In genomic region chr13:94928127-94928526, GRCh38 we compare ENCODE assay signal across 24 cellular contexts.
DNase-seq lines count a peak whose midpoint lies in the region; ATAC-seq and TF ChIP-seq lines count a peak whose summit lies in the region.
"Had no signal": no experiment of that assay in that cellular context is flagged by ENCODE, and none has a peak within 500 bp of the region (broad histone marks: within the 10 kb centered on the region; RNA-seq: fewer than 3 reads in every experiment).

No MANE protein-coding gene starts in this region.

- CTCF ChIA-PET in SK-N-SH (lab: Yijun Ruan, JAX), result interaction anchor here (1.1 kb wide), 1 partner anchor 365 kb away, joined by 3 read pairs; no protein-coding TSS in a partner anchor

- H3K4me3 ChIP-seq in SK-N-SH (ENCODE audit: low read depth in 2 of 2, low read length in 1 of 2), result no peak overlapping the region
- H3K4me3 ChIP-seq: BLaER1, GM12878 had no signal

- no peaks in the 10 kb centered on the region for H4K20me1 ChIP-seq in SK-N-SH (ENCODE audit: insufficient read depth)
- H4K20me1 ChIP-seq: BLaER1 had no signal

- POLR2A ChIA-PET in SK-N-SH (lab: Yijun Ruan, JAX), result no interaction called here

- no peaks in the 10 kb centered on the region for H3K9me2 ChIP-seq in SK-N-SH

- DNase-seq in SK-N-SH, result peak; percentile 24
- DNase-seq in NCI-H526 (lab: John Stamatoyannopoulos, UW), result peak; percentile 30 to 53
- DNase-seq in mesenteric fat pad (ENCODE audit: low spot score), result no peak
- no peak for DNase-seq in NCI-H69 (lab: John Stamatoyannopoulos, UW)
- DNase-seq: ACHN; BE2C; C1 segment of cervical spinal cord; CD4-positive, alpha-beta memory T cell; CD4-positive, CD25-positive, alpha-beta regulatory T cell; CD8-positive, alpha-beta memory T cell; COR-L47; DMS 273 treated with DMSO at 0.1 percent for 48 hours; DMS153; DMS53; DMS79; DND-41; EL; GDM1 had no signal

- H3K4me2 ChIP-seq in SK-N-SH, result no peak overlapping the region
- H3K4me2 ChIP-seq: BLaER1 had no signal

- no peak overlapping the region for H2AFZ ChIP-seq in SK-N-SH (ENCODE audit: low read depth)

- no peak for TF ChIP-seq CTCF in SK-N-SH (IDR thresholded peaks at IDR 0.05)
- TF ChIP-seq CTCF in VCaP (conservative IDR thresholded peaks at IDR 0.05), result no peak

- no peaks in the 10 kb centered on the region for H3K9me3 ChIP-seq in SK-N-SH
- H3K9me3 ChIP-seq: BE2C had no signal

- no peak overlapping the region for H3K9ac ChIP-seq in SK-N-SH
- H3K9ac ChIP-seq: BLaER1 had no signal

- H3K27ac ChIP-seq in SK-N-SH (ENCODE audit: low read depth in 2 of 2, low read length in 1 of 2) (no peak overlapping the region), VCaP (peak overlapping the region; percentile 44)
- H3K27ac ChIP-seq: 22Rv1, BLaER1 had no signal

- no peaks in the 10 kb centered on the region for H3K4me1 ChIP-seq in SK-N-SH (ENCODE audit: control insufficient read depth in 1 of 2, insufficient read depth in 2 of 2, low read depth in 1 of 2, low read length in 1 of 2)
- H3K4me1 ChIP-seq: BE2C, BLaER1 had no signal

- WGBS in SK-N-SH (ENCODE audit: low lambda C conversion rate), result 15% methylated on average over 4 of the region's 4 CpGs

- ATAC-seq in SK-N-SH treated with all-trans-retinoic acid at 6 μM for 48 hours (no peak), HG03439 (IDR thresholded peaks at IDR 0.05; ENCODE audit: unreplicated experiment) (no peak)
- ATAC-seq: GM12878 had no signal

- no peak for TF ChIP-seq EP300 in SK-N-SH (IDR thresholded peaks at IDR 0.05; ENCODE audit: borderline replicate concordance in 1 of 2, low read depth in 1 of 2, low read length in 1 of 2)

- H3K36me3 ChIP-seq in SK-N-SH (replicated peaks in 1 of 2; ENCODE audit: control insufficient read depth in 1 of 2, insufficient read depth in 2 of 2, low read length in 1 of 2), result no peaks in the 10 kb centered on the region
- H3K36me3 ChIP-seq: BE2C, BLaER1 had no signal

- H3K27me3 ChIP-seq in SK-N-SH (ENCODE audit: insufficient read depth), result no peaks in the 10 kb centered on the region
- H3K27me3 ChIP-seq: BLaER1 had no signal

- H3F3A ChIP-seq in SK-N-SH (replicated peaks; ENCODE audit: insufficient read depth), result no peaks in the 10 kb centered on the region

- no peak for TF ChIP-seq RAD21 in SK-N-SH (IDR thresholded peaks at IDR 0.05; ENCODE audit: low read length)

- no peaks in the 10 kb centered on the region for H3K79me2 ChIP-seq in SK-N-SH (ENCODE audit: insufficient read depth)

TF ChIP-seq in SK-N-SH, 30 proteins besides CTCF, POLR2A, EP300 and RAD21:
- TF ChIP-seq RFX5 (IDR thresholded peaks at IDR 0.05; ENCODE audit: low read length) (no peak), YY1 (IDR thresholded peaks at IDR 0.05; ENCODE audit: low read depth) (no peak), MXI1 (IDR thresholded peaks at IDR 0.05; ENCODE audit: low read depth, low read length) (no peak), FOSL2 (IDR thresholded peaks at IDR 0.05; ENCODE audit: borderline replicate concordance, low read depth) (no peak), PBX3 (IDR thresholded peaks at IDR 0.05) (no peak), SIN3A (IDR thresholded peaks at IDR 0.05; ENCODE audit: borderline replicate concordance, low read depth, low read length) (no peak)

TF ChIP-seq in SK-N-SH treated with all-trans-retinoic acid at 6 μM for 48 hours, 23 proteins besides CTCF, POLR2A, EP300 and RAD21:
- no peak for TF ChIP-seq BACH2 (CRISPR knock-in tag; IDR thresholded peaks at IDR 0.05; ENCODE audit: borderline replicate concordance)

Comparison
In these comparisons a context has a peak if more than half of its experiments do, and no peak if none do; other contexts are left out.
1. DNase-seq: peak in SK-N-SH (single experiment) and NCI-H526 (2 of 2); none in mesenteric fat pad (single experiment) and NCI-H69 (single experiment).